Comparison of ENCODE assay signal across 8 cellular contexts in the genomic region with DNA sequence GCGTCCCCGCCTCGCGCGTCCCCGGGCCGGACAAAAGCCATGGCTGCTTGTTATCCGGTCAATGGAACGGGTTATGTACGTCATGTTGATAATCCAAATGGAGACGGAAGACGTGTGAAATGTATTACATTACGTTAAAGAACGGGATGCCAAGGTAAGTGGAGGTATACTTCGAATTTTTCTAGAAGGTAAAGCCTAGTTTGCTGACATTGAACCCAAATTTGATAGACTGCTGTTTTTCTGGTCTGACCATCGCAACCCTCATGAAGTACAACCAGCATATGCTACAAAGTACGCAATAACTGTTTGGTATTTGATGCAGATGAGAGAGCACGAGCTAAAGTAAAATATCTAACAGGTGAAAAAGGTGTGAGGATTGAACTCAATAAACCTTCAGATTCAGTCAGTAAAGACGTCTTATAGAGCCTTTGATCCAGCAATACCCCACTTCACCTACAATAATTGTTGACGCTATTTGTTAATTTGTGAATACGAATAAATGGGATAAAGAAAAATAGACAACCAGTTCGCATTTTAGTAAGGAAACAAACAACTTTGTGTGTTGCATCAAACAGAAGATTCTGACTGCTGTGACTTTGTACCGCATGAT. TPM values are rescaled to one million over a fixed set of nuclear protein-coding genes. Genes with fewer than 3 reads are reported as not detected.
A peak's percentile ranks its signal among the peaks of the same experiment; 100 is the strongest.
DNase-seq lines count a peak whose midpoint lies in the region; ATAC-seq and TF ChIP-seq lines count a peak whose summit lies in the region.

No MANE protein-coding gene starts in this region.

- peak overlapping the region; percentile 77 to 87 (median 84) for H3K27ac Mint-ChIP-seq in CD4-positive, CD25-positive, alpha-beta regulatory T cell
- H3K27ac Mint-ChIP-seq in endodermal cell = no peak overlapping the region
- no peak overlapping the region for H3K27ac Mint-ChIP-seq in neural crest cell (ENCODE audit: unreplicated experiment)

- H3K4me2 ChIP-seq in OCI-LY1 (ENCODE audit: low read length) = peak overlapping the region; percentile 81

- peaks cover 20% of the 10 kb centered on the region for H3K36me3 ChIP-seq in CD4-positive, CD25-positive, alpha-beta regulatory T cell (ENCODE audit: control insufficient read depth, insufficient read depth, low read length)
- H3K36me3 ChIP-seq in OCI-LY1 (ENCODE audit: insufficient read depth, low read length) (peaks cover 24% of the 10 kb centered on the region), endodermal cell (ENCODE audit: control insufficient read depth, insufficient read depth, low read length) (peaks cover 24% of the 10 kb centered on the region)

- ATAC-seq in CD4-positive, CD25-positive, alpha-beta regulatory T cell (ENCODE audit: low read depth in 2 of 2) = no peak

- H3K9ac ChIP-seq in OCI-LY1 (ENCODE audit: low read length) = peak overlapping the region; percentile 74; the same call in 1 of the 2 replicates
- H3K9ac ChIP-seq in endodermal cell (ENCODE audit: extremely low read depth, low read length, poor library complexity, severe bottlenecking) = no peak overlapping the region

- H3K4me1 Mint-ChIP-seq in CD4-positive, CD25-positive, alpha-beta regulatory T cell = peaks cover 23 to 68% (median 42%) of the 10 kb centered on the region in 4 donors
- peaks cover 20% of the 10 kb centered on the region for H3K4me1 Mint-ChIP-seq in endodermal cell
- H3K4me1 Mint-ChIP-seq in neural crest cell = peaks cover 31% of the 10 kb centered on the region

- H2AFZ ChIP-seq in OCI-LY1 (ENCODE audit: low read length) = no peak overlapping the region

- peak in 2 of 3 donors; percentile 28 to 45 for DNase-seq in CD4-positive, CD25-positive, alpha-beta regulatory T cell
- DNase-seq in endodermal cell (no peak), neural crest cell (ENCODE audit: low read depth, low spot score) (no peak), NCI-H2081 treated with DMSO at 0.1 percent for 48 hours (lab: John Stamatoyannopoulos, UW) (no peak), NCI-H226 (no peak), NOMO-1 treated with dmso at 0.1 percent for 144 hours (lab: John Stamatoyannopoulos, UW; ENCODE audit: unreplicated experiment) (no peak), ecto neural progenitor cell (ENCODE audit: low spot score) (no peak)

- H3K27ac ChIP-seq in CD4-positive, CD25-positive, alpha-beta regulatory T cell (ENCODE audit: insufficient read depth, low read length, poor library complexity, severe bottlenecking) = peak overlapping the region; percentile 83
- H3K27ac ChIP-seq in OCI-LY1 (ENCODE audit: low read depth, low read length, poor library complexity, severe bottlenecking) (no peak overlapping the region), endodermal cell (ENCODE audit: low read depth, low read length) (no peak overlapping the region)

- H3K36me3 Mint-ChIP-seq in CD4-positive, CD25-positive, alpha-beta regulatory T cell = peaks cover 19% of the 10 kb centered on the region
- peaks cover 12% of the 10 kb centered on the region for H3K36me3 Mint-ChIP-seq in endodermal cell (ENCODE audit: low read depth)
- peaks cover 6% of the 10 kb centered on the region for H3K36me3 Mint-ChIP-seq in neural crest cell (ENCODE audit: low read depth)

- H3K27me3 Mint-ChIP-seq in CD4-positive, CD25-positive, alpha-beta regulatory T cell = no peaks in the 10 kb centered on the region
- H3K27me3 Mint-ChIP-seq in endodermal cell (ENCODE audit: insufficient read depth) = peaks cover 17% of the 10 kb centered on the region
- H3K27me3 Mint-ChIP-seq in neural crest cell (ENCODE audit: low read depth) = peaks cover 10% of the 10 kb centered on the region

- H3K9me2 ChIP-seq in OCI-LY1 (ENCODE audit: low read depth, low read length) = no peaks in the 10 kb centered on the region

- no peaks in the 10 kb centered on the region for H3K27me3 ChIP-seq in CD4-positive, CD25-positive, alpha-beta regulatory T cell (ENCODE audit: control insufficient read depth, insufficient read depth, low read length)
- no peaks in the 10 kb centered on the region for H3K27me3 ChIP-seq in OCI-LY1 (ENCODE audit: insufficient read depth, low read length)
- H3K27me3 ChIP-seq in endodermal cell (ENCODE audit: control insufficient read depth, insufficient read depth, low read length, poor library complexity, severe bottlenecking) = peaks cover 24% of the 10 kb centered on the region

- no peaks in the 10 kb centered on the region for H3K79me2 ChIP-seq in OCI-LY1 (ENCODE audit: insufficient read depth, low read length)

- H3F3A ChIP-seq in OCI-LY1 (ENCODE audit: insufficient read depth, low read length) = no peaks in the 10 kb centered on the region

- H3K4me3 Mint-ChIP-seq in CD4-positive, CD25-positive, alpha-beta regulatory T cell = peak overlapping the region; percentile 91 to 95 (median 94)
- peak overlapping the region; percentile 64 for H3K4me3 Mint-ChIP-seq in endodermal cell
- H3K4me3 Mint-ChIP-seq in neural crest cell = peak overlapping the region; percentile 56

- 37 to 55% methylated on average over 15 to 23 of the region's 23 CpGs for WGBS in endodermal cell (ENCODE audit: insufficient coverage in 1 of 2, insufficient read length in 1 of 2), 2 experiments

- peak overlapping the region; percentile 88 for H3K4me3 ChIP-seq in CD4-positive, CD25-positive, alpha-beta regulatory T cell (ENCODE audit: low read depth, low read length)
- H3K4me3 ChIP-seq in OCI-LY1 (ENCODE audit: low read depth, low read length, poor library complexity, severe bottlenecking) (peak overlapping the region; percentile 71), endodermal cell (ENCODE audit: low read length) (peak overlapping the region; percentile 83)

- H3K4me1 ChIP-seq in CD4-positive, CD25-positive, alpha-beta regulatory T cell (ENCODE audit: control insufficient read depth, insufficient read depth, low read length, poor library complexity, severe bottlenecking) = peaks cover 54% of the 10 kb centered on the region
- H3K4me1 ChIP-seq in OCI-LY1 (ENCODE audit: insufficient read depth, low read length, severe bottlenecking) = peaks cover 45% of the 10 kb centered on the region
- no peaks in the 10 kb centered on the region for H3K4me1 ChIP-seq in endodermal cell (ENCODE audit: control insufficient read depth, insufficient read depth, low read length)

- TF ChIP-seq CTCF in OCI-LY1 (IDR thresholded peaks at IDR 0.05; ENCODE audit: low read length) = no peak
- no peak for TF ChIP-seq CTCF in endodermal cell (conservative IDR thresholded peaks at IDR 0.05)
- TF ChIP-seq CTCF in neural crest cell (conservative IDR thresholded peaks at IDR 0.05) = no peak

- peaks cover 0 to 2% (median 0%) of the 10 kb centered on the region in 7 donors for H3K9me3 Mint-ChIP-seq in CD4-positive, CD25-positive, alpha-beta regulatory T cell
- H3K9me3 Mint-ChIP-seq in endodermal cell = no peaks in the 10 kb centered on the region
- H3K9me3 Mint-ChIP-seq in neural crest cell = no peaks in the 10 kb centered on the region

- no peaks in the 10 kb centered on the region for H3K9me3 ChIP-seq in CD4-positive, CD25-positive, alpha-beta regulatory T cell (ENCODE audit: control insufficient read depth in 2 of 2, low read length in 2 of 2)
- H3K9me3 ChIP-seq in OCI-LY1 (ENCODE audit: low read length) = no peaks in the 10 kb centered on the region
- no peaks in the 10 kb centered on the region for H3K9me3 ChIP-seq in endodermal cell (ENCODE audit: control insufficient read depth, low read length)

- no peaks in the 10 kb centered on the region for H4K20me1 ChIP-seq in OCI-LY1 (ENCODE audit: insufficient read depth, low read length)

RNA-seq across cellular contexts. Expression of gene WDR73, which starts 19.8 kb away (rescaled TPM):
- total RNA-seq in CD4-positive, CD25-positive, alpha-beta regulatory T cell = 19.6 TPM
- 10 to 100 TPM; 12.9 to 19.2 (median 16.1) TPM for polyA plus RNA-seq in CD4-positive, CD25-positive, alpha-beta regulatory T cell
- total RNA-seq in endodermal cell (10 to 100 TPM; 44.1 to 46.8 TPM), neural crest cell (47.1 and 53.2 TPM in 2 replicates)
- polyA plus RNA-seq in endodermal cell (2013, experiment 1 of 2) = 37.9 TPM
- 32.1 TPM for polyA plus RNA-seq in endodermal cell (2013, experiment 2 of 2)

RNA-seq across cellular contexts. Expression of gene NMB, which starts 23.7 kb away (rescaled TPM):
- total RNA-seq in CD4-positive, CD25-positive, alpha-beta regulatory T cell = 2.2 TPM
- polyA plus RNA-seq in CD4-positive, CD25-positive, alpha-beta regulatory T cell = 1 to 10 TPM; 5.5 to 7.1 (median 6.7) TPM
- total RNA-seq in endodermal cell (1 to 10 TPM; 5.3 to 7.3 TPM), neural crest cell (4.0 and 4.9 TPM in 2 replicates)
- 11.8 TPM for polyA plus RNA-seq in endodermal cell (2013, experiment 1 of 2)
- polyA plus RNA-seq in endodermal cell (2013, experiment 2 of 2) = 10.0 TPM

RNA-seq across cellular contexts. Expression of gene ZSCAN2, which starts 33.5 kb away (rescaled TPM):
- total RNA-seq in CD4-positive, CD25-positive, alpha-beta regulatory T cell = 4.8 TPM
- polyA plus RNA-seq in CD4-positive, CD25-positive, alpha-beta regulatory T cell = 10 to 100 TPM in 2 of 4 donors, 1 to 10 TPM in 2; 6.9 to 12.4 (median 9.4) TPM
- total RNA-seq in endodermal cell (10 to 100 TPM; 23.6 to 31.3 TPM), neural crest cell (21.1 and 21.7 TPM in 2 replicates)
- polyA plus RNA-seq in endodermal cell (2013, experiment 1 of 2) = 18.8 TPM
- 18.4 TPM for polyA plus RNA-seq in endodermal cell (2013, experiment 2 of 2)

Comparison
In these comparisons a context has a peak if more than half of its experiments do, and no peak if none do; other contexts are left out.
1. DNase-seq: peak in CD4-positive, CD25-positive, alpha-beta regulatory T cell (2 of 3); none in endodermal cell (single experiment), neural crest cell (single experiment), NCI-H2081 treated with DMSO at 0.1 percent for 48 hours (single experiment), NCI-H226 (single experiment), NOMO-1 treated with dmso at 0.1 percent for 144 hours (single experiment) and ecto neural progenitor cell (single experiment).
2. H3K27ac Mint-ChIP-seq: peak in CD4-positive, CD25-positive, alpha-beta regulatory T cell (3 of 3); none in endodermal cell (single experiment) and neural crest cell (single experiment).
3. Peak in every context shown above with its lines, with median percentiles within 50 percentile points of each other: H3K4me3 ChIP-seq and H3K4me3 Mint-ChIP-seq.